Comparison of ENCODE assay signal across 8 cellular contexts in the genomic region with DNA sequence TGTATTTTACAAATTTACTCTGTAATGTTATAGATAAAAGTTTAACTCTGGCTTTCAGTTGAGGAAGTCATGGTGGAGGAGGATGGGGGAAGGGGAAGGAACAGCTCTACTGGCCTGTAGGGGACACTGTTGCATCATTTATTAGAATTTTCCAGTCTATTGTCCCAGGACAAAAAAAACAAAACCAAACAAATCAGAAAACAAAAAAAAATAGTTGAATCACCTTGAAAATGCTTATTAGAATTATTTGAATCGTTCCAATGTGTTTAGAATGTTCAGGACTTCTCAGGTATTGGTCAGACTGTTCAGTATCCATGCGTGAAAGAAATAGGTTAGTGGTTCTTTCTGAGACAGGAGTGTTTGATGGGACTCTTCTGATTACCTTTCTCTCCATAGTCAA.
A peak's percentile ranks its signal among the peaks of the same experiment; 100 is the strongest.
DNase-seq lines count a peak whose midpoint lies in the region; ATAC-seq and TF ChIP-seq lines count a peak whose summit lies in the region.

No MANE protein-coding gene starts in this region.

- no peaks in the 10 kb centered on the region for H3K27me3 ChIP-seq in gastroesophageal sphincter
- no peaks in the 10 kb centered on the region for H3K27me3 ChIP-seq in ascending aorta

- H3K9me3 ChIP-seq in gastroesophageal sphincter = no peaks in the 10 kb centered on the region
- no peaks in the 10 kb centered on the region for H3K9me3 ChIP-seq in ascending aorta

- H3K36me3 ChIP-seq in gastroesophageal sphincter (peaks cover 0 to 15% of the 10 kb centered on the region in 2 donors), ascending aorta (peaks cover 0 to 6% of the 10 kb centered on the region in 2 donors)

- ATAC-seq in GM18909 (IDR thresholded peaks at IDR 0.05; ENCODE audit: poor library complexity, unreplicated experiment) (peak; percentile 64), gastroesophageal sphincter (no peak), HG02852 (IDR thresholded peaks at IDR 0.05; ENCODE audit: unreplicated experiment) (no peak)

- TF ChIP-seq POLR2A in gastroesophageal sphincter (IDR thresholded peaks at IDR 0.05) = no peak

- TF ChIP-seq EP300 in gastroesophageal sphincter (IDR thresholded peaks at IDR 0.05) = no peak

- H3K4me1 ChIP-seq in gastroesophageal sphincter (peaks cover 0 to 14% (median 3%) of the 10 kb centered on the region in 3 donors), ascending aorta (no peaks in the 10 kb centered on the region)

- no peak overlapping the region for H3K4me3 ChIP-seq in AG10803 (ENCODE audit: low read length)
- H3K4me3 ChIP-seq in gastroesophageal sphincter = no peak overlapping the region
- H3K4me3 ChIP-seq in ascending aorta = no peak overlapping the region

- no peak overlapping the region for H3K27ac ChIP-seq in gastroesophageal sphincter
- no peak overlapping the region for H3K27ac ChIP-seq in ascending aorta

- 73 to 86% methylated on average over 2 of the region's 2 CpGs for WGBS in gastroesophageal sphincter (ENCODE audit: low coverage in 1 of 2), 2 donors

- TF ChIP-seq CTCF in AG10803 (conservative IDR thresholded peaks at IDR 0.05; ENCODE audit: low read length) (peak; percentile 84), gastroesophageal sphincter (IDR thresholded peaks at IDR 0.05) (peak in 3 of 4 experiments; percentile 7 to 39 (median 11)), ascending aorta (IDR thresholded peaks at IDR 0.05) (peak in 1 of 3 experiments; percentile 31)

- intact Hi-C loops in ascending aorta (cut with DNase I) = no loop called here

- peak; percentile 56 for DNase-seq in AG10803 (ENCODE audit: low read depth)
- DNase-seq in RKO (ENCODE audit: low spot score) = peak; percentile 9
- DNase-seq in retina = peak; percentile 43
- no peak for DNase-seq in ascending aorta (ENCODE audit: low spot score in 2 of 2)
- DNase-seq in NCI-H2081 treated with DMSO at 0.1 percent for 48 hours (lab: John Stamatoyannopoulos, UW) = no peak

Comparison
In these comparisons a context has a peak if more than half of its experiments do, and no peak if none do; other contexts are left out.
1. DNase-seq: peak in AG10803 (single experiment), RKO (single experiment) and retina (single experiment); none in ascending aorta (0 of 2) and NCI-H2081 treated with DMSO at 0.1 percent for 48 hours (single experiment).